Comparison of ENCODE assay signal across 25 cellular contexts in the genomic region with DNA sequence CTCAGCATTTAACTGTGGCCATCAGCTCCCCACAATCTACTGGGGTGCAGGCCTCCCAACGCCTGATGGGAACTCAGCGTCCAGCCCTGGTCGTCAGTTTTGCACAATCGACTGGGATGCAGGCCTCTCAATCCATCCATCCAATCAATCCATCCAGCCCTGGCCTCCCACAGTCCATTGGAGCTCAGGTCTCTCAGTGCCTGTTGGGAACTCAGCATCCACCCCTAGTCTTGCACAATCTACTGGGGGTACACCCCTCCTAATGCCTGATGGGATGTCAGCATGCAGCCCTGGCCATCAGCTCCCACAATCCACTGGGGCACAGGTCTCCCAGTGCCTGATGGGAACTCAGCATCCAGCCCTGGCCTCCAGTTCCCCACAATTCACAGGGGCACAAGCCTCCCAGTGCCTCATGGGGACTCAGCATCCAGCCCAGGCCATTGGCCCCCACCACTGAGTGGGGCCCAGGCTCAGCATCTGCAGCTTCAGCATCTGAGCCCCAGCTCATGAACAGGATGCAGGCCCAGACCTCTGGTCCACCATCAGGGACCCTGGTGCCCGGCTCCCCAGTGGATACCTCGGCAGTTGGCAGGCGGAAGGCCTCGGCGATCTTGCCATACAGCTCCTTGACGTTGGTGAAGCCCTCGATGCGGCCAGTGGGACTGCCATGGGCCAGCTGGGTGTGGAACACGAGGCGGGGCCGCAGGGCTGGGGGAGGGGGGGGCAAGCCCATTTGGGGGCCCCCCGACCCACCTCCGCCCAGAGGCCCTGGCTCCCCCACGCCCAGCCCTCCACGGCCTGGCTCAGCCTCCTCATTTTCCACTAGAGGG. TPM values are rescaled to one million over a fixed set of nuclear protein-coding genes. Genes with fewer than 3 reads are reported as not detected.
DNase-seq lines count a peak whose midpoint lies in the region; ATAC-seq, FAIRE-seq and TF ChIP-seq lines count a peak whose summit lies in the region.
"Had no signal": no experiment of that assay in that cellular context is flagged by ENCODE, and none has a peak within 500 bp of the region (broad histone marks: within the 10 kb centered on the region; RNA-seq: fewer than 3 reads in every experiment).

No MANE protein-coding gene starts in this region.

- H3K36me3 ChIP-seq in HepG2 (replicated peaks in 1 of 2; ENCODE audit: control insufficient read depth in 1 of 2, insufficient read depth in 2 of 2, low read length in 2 of 2) = peaks cover 4 to 17% of the 10 kb centered on the region in 2 experiments; a peak in 3 of 5 replicates
- H3K36me3 ChIP-seq in right lobe of liver = peaks cover 0 to 5% (median under 1%) of the 10 kb centered on the region in 4 donors
- no peaks in the 10 kb centered on the region for H3K36me3 ChIP-seq in Karpas-422 (ENCODE audit: insufficient read depth, low read length)

- H4K20me1 ChIP-seq in HepG2 (ENCODE audit: insufficient read depth, low read length) = no peaks in the 10 kb centered on the region
- H4K20me1 ChIP-seq in Karpas-422 (ENCODE audit: insufficient read depth, low read depth, low read length) = no peaks in the 10 kb centered on the region

- no TSS peak for BruUV-seq in HepG2 (replicated peaks; lab: Mats Ljungman, UMichigan)

- H3K4me1 ChIP-seq in HepG2 (ENCODE audit: insufficient read depth, low read length) = no peaks in the 10 kb centered on the region
- no peaks in the 10 kb centered on the region for H3K4me1 ChIP-seq in right lobe of liver
- peaks cover 8% of the 10 kb centered on the region for H3K4me1 ChIP-seq in Karpas-422 (ENCODE audit: low read length)
- H3K4me1 ChIP-seq: HAP-1 had no signal

- FAIRE-seq in HepG2 (lab: Jason Lieb, UNC) = no peak
- FAIRE-seq: A204.1, D721Med had no signal

- H3K4me3 ChIP-seq in HepG2 (replicated peaks in 1 of 3; ENCODE audit: insufficient read depth in 1 of 3, low read depth in 2 of 3, low read length in 3 of 3) (no peak overlapping the region), right lobe of liver (no peak overlapping the region), Karpas-422 (ENCODE audit: low read length) (no peak overlapping the region)
- H3K4me3 ChIP-seq: BLaER1 treated with 17β-estradiol and CSF1 and Interleukin-3, amounts not matched to agents 10 nM and 100 nM; GM23338; HAP-1 had no signal

- H3K27ac ChIP-seq in HepG2 (ENCODE audit: extremely low read length, insufficient read depth, low read length) (no peak overlapping the region), right lobe of liver (no peak overlapping the region), Karpas-422 (ENCODE audit: low read length) (no peak overlapping the region)
- H3K27ac ChIP-seq: BLaER1 treated with 17β-estradiol and CSF1 and Interleukin-3, amounts not matched to agents 10 nM and 100 nM had no signal

- TF ChIP-seq EP300 in HepG2 (IDR thresholded peaks at IDR 0.05; ENCODE audit: low read depth in 2 of 2, low read length in 2 of 2) (no peak), HepG2 (CRISPR knock-in tag; IDR thresholded peaks at IDR 0.05; ENCODE audit: borderline replicate concordance) (no peak)

- ATAC-seq in HepG2 (no peak), right lobe of liver (no peak)
- ATAC-seq: GM23338 had no signal

- H3K9me3 ChIP-seq in HepG2 (ENCODE audit: low read length) (no peaks in the 10 kb centered on the region), right lobe of liver (no peaks in the 10 kb centered on the region), Karpas-422 (ENCODE audit: low read length) (no peaks in the 10 kb centered on the region)
- H3K9me3 ChIP-seq: BLaER1 treated with 17β-estradiol and CSF1 and Interleukin-3, amounts not matched to agents 10 nM and 100 nM; HAP-1 had no signal

- WGBS in HepG2 (ENCODE audit: low lambda C conversion rate) = 90% methylated on average over 4 of the region's 19 CpGs
- 100% methylated on average over 1 of the region's 19 CpGs for WGBS in right lobe of liver (ENCODE audit: insufficient coverage, low coverage, low lambda C conversion rate, missing lambda C conversion rate)

- H3K9ac ChIP-seq in HepG2 (ENCODE audit: insufficient read depth, low read depth, low read length) = no peak overlapping the region
- no peak overlapping the region for H3K9ac ChIP-seq in Karpas-422 (ENCODE audit: low read length)
- H3K9ac ChIP-seq: BLaER1 treated with 17β-estradiol and CSF1 and Interleukin-3, amounts not matched to agents 10 nM and 100 nM had no signal

- DNase-seq in HepG2 (ENCODE audit: low spot score) = no peak
- no peak for DNase-seq in right lobe of liver
- peak; percentile 64 for DNase-seq in Karpas-422
- peak; percentile 12 for DNase-seq in epidermal melanocyte (ENCODE audit: insufficient read length, low spot score)
- no peak for DNase-seq in activated naive CD4-positive, alpha-beta T cell treated with anti-CD3 and anti-CD28 coated beads, Interleukin-2, amount 50 U/mL, for 16 hours
- DNase-seq in NCI-H2107 treated with DMSO at 0.1 percent for 48 hours (lab: John Stamatoyannopoulos, UW; ENCODE audit: unreplicated experiment) = no peak
- DNase-seq in activated CD4-positive, CD25-positive, alpha-beta regulatory T cell treated with anti-CD3 and anti-CD28 coated beads, Interleukin-2, amount 50 U/mL, for 72 hours = no peak
- DNase-seq: CD4-positive, alpha-beta T cell; NCI-H1092; NCI-H1417 treated with DMSO at 0.1 percent for 48 hours; NCI-H1694 treated with DMSO at 0.1 percent for 48 hours; NCI-H2081 treated with DMSO at 0.1 percent for 48 hours; NCI-H2171 treated with DMSO at 0.1 percent for 48 hours; NCI-H446; NCI-H526; NCI-H82; NK-92 treated with Interleukin-12 subunit alpha and Interleukin-12 subunit beta, amount 100 ng/mL, for 24 hours; RPMI8226; SHP77 treated with DMSO at 0.1 percent for 48 hours had no signal

- POLR2A ChIA-PET in HepG2 (lab: Yijun Ruan, JAX) = no interaction called here

- CTCF ChIA-PET in HepG2 (lab: Yijun Ruan, JAX; ENCODE audit: low intra/inter-chr PET ratio, low total read pairs) = no interaction called here

- TF ChIP-seq POLR2A in HepG2 (IDR thresholded peaks at IDR 0.05; ENCODE audit: insufficient read depth in 1 of 2, low read depth in 2 of 2, low read length in 2 of 2) = no peak
- no peak for TF ChIP-seq POLR2A in right lobe of liver (IDR thresholded peaks at IDR 0.05)

- TF ChIP-seq CTCF in HepG2 (CRISPR knock-in tag; IDR thresholded peaks at IDR 0.05) (no peak), right lobe of liver (IDR thresholded peaks at IDR 0.05) (no peak)

- no peak for TF ChIP-seq RAD21 in HepG2 (CRISPR knock-in tag; IDR thresholded peaks at IDR 0.05)

- intact Hi-C loops in HepG2 (cut with micrococcal nuclease; ENCODE audit: unreplicated experiment) = no loop called here
- intact Hi-C loops in right lobe of liver (cut with DNase I) = no loop called here

- H3K4me2 ChIP-seq in HepG2 (ENCODE audit: low read depth, low read length) (no peak overlapping the region), Karpas-422 (ENCODE audit: low read depth, low read length, poor library complexity, severe bottlenecking) (no peak overlapping the region)
- H3K4me2 ChIP-seq: BLaER1 treated with 17β-estradiol and CSF1 and Interleukin-3, amounts not matched to agents 10 nM and 100 nM; GM23338 had no signal

- H3K79me2 ChIP-seq in HepG2 (ENCODE audit: insufficient read depth, low read length) = no peaks in the 10 kb centered on the region
- H3K79me2 ChIP-seq in Karpas-422 (ENCODE audit: low read length) = no peaks in the 10 kb centered on the region

- no peaks in the 10 kb centered on the region for H3K27me3 ChIP-seq in HepG2 (ENCODE audit: control insufficient read depth in 1 of 2, insufficient read depth in 2 of 2, low read length in 2 of 2)
- H3K27me3 ChIP-seq in right lobe of liver = no peaks in the 10 kb centered on the region
- no peaks in the 10 kb centered on the region for H3K27me3 ChIP-seq in Karpas-422 (ENCODE audit: low read length)
- H3K27me3 ChIP-seq: BLaER1 treated with 17β-estradiol and CSF1 and Interleukin-3, amounts not matched to agents 10 nM and 100 nM had no signal

- in situ Hi-C loops in HepG2 (cut with HindIII; ENCODE audit: extremely low pct_ligation_motif_present, low pct_unique_long_range_greater_than_20kb) = no loop called here

- H3K9me2 ChIP-seq in Karpas-422 (replicated peaks; ENCODE audit: insufficient read depth, low read length) = no peaks in the 10 kb centered on the region

- H2AFZ ChIP-seq in HepG2 (ENCODE audit: low read length) = no peak overlapping the region
- H2AFZ ChIP-seq in Karpas-422 (ENCODE audit: low read length) = no peak overlapping the region
- H2AFZ ChIP-seq: GM23338 had no signal

RNA-seq across cellular contexts. Expression of gene PTGER1, which starts 7.2 kb away (rescaled TPM):
- not detected in 2 replicates for total RNA-seq in HepG2 (2016; rRNA removed; fragmentation: Illumina TruSeq; extraction: Trizol)
- total RNA-seq in HepG2 (2016; cell fraction: cytosol; rRNA removed; fragmentation: Illumina TruSeq; extraction: Trizol; ENCODE audit: low read depth) = 0.18 TPM in 1 of 2 replicates, not detected in the other
- total RNA-seq in HepG2 (2016; cell fraction: insoluble cytoplasmic fraction; rRNA removed; fragmentation: Illumina TruSeq; extraction: Trizol) = not detected in 2 replicates
- total RNA-seq in HepG2 (2016; cell fraction: membrane; rRNA removed; fragmentation: Illumina TruSeq; extraction: Trizol) = 0.14 and 0.15 TPM in 2 replicates
- total RNA-seq in HepG2 (2016; cell fraction: nucleus; rRNA removed; fragmentation: Illumina TruSeq; extraction: Trizol) = not detected in 2 replicates
- 0.13 and 0.24 TPM in 2 replicates for polyA plus RNA-seq in HepG2 (2011; rRNA removed)
- 0.14 and 0.27 TPM in 2 replicates for polyA plus RNA-seq in HepG2 (2011; cell fraction: cytosol; rRNA removed)
- polyA plus RNA-seq in HepG2 (2011; cell fraction: nucleus; rRNA removed) = 0.14 and 0.21 TPM in 2 replicates
- not detected in 2 replicates for polyA plus RNA-seq in HepG2 (2012)
- polyA plus RNA-seq in HepG2 (2016; cell fraction: cytosol; fragmentation: Illumina TruSeq; extraction: Trizol; ENCODE audit: low read depth) = 0.09 TPM in 1 of 2 replicates, not detected in the other
- polyA plus RNA-seq in HepG2 (2016; cell fraction: insoluble cytoplasmic fraction; fragmentation: Illumina TruSeq; extraction: Trizol; ENCODE audit: low read depth) = not detected in 2 replicates
- polyA plus RNA-seq in HepG2 (2016; cell fraction: membrane; fragmentation: Illumina TruSeq; extraction: Trizol; ENCODE audit: low read depth) = not detected in 2 replicates
- 0.44 TPM in 1 of 2 replicates, not detected in the other for polyA plus RNA-seq in HepG2 (2016; cell fraction: nucleus; fragmentation: Illumina TruSeq; extraction: Trizol; ENCODE audit: insufficient read depth, low read depth)
- 0.24 TPM in 1 of 2 replicates, not detected in the other for polyA minus RNA-seq in HepG2 (2011; rRNA and poly(A)+ RNA removed; ENCODE audit: low replicate concordance)
- not detected in 2 replicates for polyA minus RNA-seq in HepG2 (2011; cell fraction: cytosol; rRNA and poly(A)+ RNA removed)
- polyA minus RNA-seq in HepG2 (2011; cell fraction: nucleus; rRNA and poly(A)+ RNA removed) = not detected in 2 replicates
- total RNA-seq in right lobe of liver = under 1 TPM in 4 of 6 experiments, not detected in 2; 0.16 to 0.32 (median 0.29) TPM
- total RNA-seq in Karpas-422 (2014; rRNA removed; shearing (Covaris generic); ENCODE audit: low replicate concordance) = not detected in 2 replicates
- total RNA-seq: CD4-positive, alpha-beta T cell; GM23338 had no signal
- polyA plus RNA-seq: IgD-negative memory B cell had no signal

RNA-seq across cellular contexts. Expression of gene GIPC1, which starts 13.6 kb away (rescaled TPM):
- total RNA-seq in HepG2 (2016; rRNA removed; fragmentation: Illumina TruSeq; extraction: Trizol) (44.3 and 48.1 TPM in 2 replicates), right lobe of liver (10 to 100 TPM; 25.2 to 63.5 (median 29.8) TPM)
- total RNA-seq in HepG2 (2016; cell fraction: cytosol; rRNA removed; fragmentation: Illumina TruSeq; extraction: Trizol; ENCODE audit: low read depth) = 24.7 and 30.5 TPM in 2 replicates
- 46.7 and 53.0 TPM in 2 replicates for total RNA-seq in HepG2 (2016; cell fraction: insoluble cytoplasmic fraction; rRNA removed; fragmentation: Illumina TruSeq; extraction: Trizol)
- 34.5 and 47.8 TPM in 2 replicates for total RNA-seq in HepG2 (2016; cell fraction: membrane; rRNA removed; fragmentation: Illumina TruSeq; extraction: Trizol)
- 19.0 and 25.5 TPM in 2 replicates for total RNA-seq in HepG2 (2016; cell fraction: nucleus; rRNA removed; fragmentation: Illumina TruSeq; extraction: Trizol)
- 27.1 and 32.8 TPM in 2 replicates for polyA plus RNA-seq in HepG2 (2011; rRNA removed)
- 26.8 and 37.9 TPM in 2 replicates for polyA plus RNA-seq in HepG2 (2011; cell fraction: cytosol; rRNA removed)
- polyA plus RNA-seq in HepG2 (2011; cell fraction: nucleus; rRNA removed) = 27.4 and 33.0 TPM in 2 replicates
- 13.4 and 20.7 TPM in 2 replicates for polyA plus RNA-seq in HepG2 (2012)
- polyA plus RNA-seq in HepG2 (2016; cell fraction: cytosol; fragmentation: Illumina TruSeq; extraction: Trizol; ENCODE audit: low read depth) = 24.6 and 33.2 TPM in 2 replicates
- 49.5 and 56.2 TPM in 2 replicates for polyA plus RNA-seq in HepG2 (2016; cell fraction: insoluble cytoplasmic fraction; fragmentation: Illumina TruSeq; extraction: Trizol; ENCODE audit: low read depth)
- 38.6 and 41.5 TPM in 2 replicates for polyA plus RNA-seq in HepG2 (2016; cell fraction: membrane; fragmentation: Illumina TruSeq; extraction: Trizol; ENCODE audit: low read depth)
- polyA plus RNA-seq in HepG2 (2016; cell fraction: nucleus; fragmentation: Illumina TruSeq; extraction: Trizol; ENCODE audit: insufficient read depth, low read depth) = 48.3 and 51.4 TPM in 2 replicates
- polyA minus RNA-seq in HepG2 (2011; rRNA and poly(A)+ RNA removed; ENCODE audit: low replicate concordance) = 30.0 and 63.8 TPM in 2 replicates
- 17.9 and 20.6 TPM in 2 replicates for polyA minus RNA-seq in HepG2 (2011; cell fraction: cytosol; rRNA and poly(A)+ RNA removed)
- polyA minus RNA-seq in HepG2 (2011; cell fraction: nucleus; rRNA and poly(A)+ RNA removed) = 9.7 and 11.3 TPM in 2 replicates
- 1.9 and 4.6 TPM in 2 replicates for total RNA-seq in Karpas-422 (2014; rRNA removed; shearing (Covaris generic); ENCODE audit: low replicate concordance)

RNA-seq across cellular contexts. Expression of gene DNAJB1, which starts 35.9 kb away (rescaled TPM):
- 87.5 and 101 TPM in 2 replicates for total RNA-seq in HepG2 (2016; rRNA removed; fragmentation: Illumina TruSeq; extraction: Trizol)
- total RNA-seq in HepG2 (2016; cell fraction: cytosol; rRNA removed; fragmentation: Illumina TruSeq; extraction: Trizol; ENCODE audit: low read depth) = 43.8 and 48.3 TPM in 2 replicates
- total RNA-seq in HepG2 (2016; cell fraction: insoluble cytoplasmic fraction; rRNA removed; fragmentation: Illumina TruSeq; extraction: Trizol) = 87.7 and 97.3 TPM in 2 replicates
- total RNA-seq in HepG2 (2016; cell fraction: membrane; rRNA removed; fragmentation: Illumina TruSeq; extraction: Trizol) = 100 and 105 TPM in 2 replicates
- 40.6 and 45.4 TPM in 2 replicates for total RNA-seq in HepG2 (2016; cell fraction: nucleus; rRNA removed; fragmentation: Illumina TruSeq; extraction: Trizol)
- 97.3 and 108 TPM in 2 replicates for polyA plus RNA-seq in HepG2 (2011; rRNA removed)
- polyA plus RNA-seq in HepG2 (2011; cell fraction: cytosol; rRNA removed) = 90.1 and 116 TPM in 2 replicates
- 41.8 and 55.7 TPM in 2 replicates for polyA plus RNA-seq in HepG2 (2011; cell fraction: nucleus; rRNA removed)
- 45.3 and 99.6 TPM in 2 replicates for polyA plus RNA-seq in HepG2 (2012)
- 43.8 and 48.0 TPM in 2 replicates for polyA plus RNA-seq in HepG2 (2016; cell fraction: cytosol; fragmentation: Illumina TruSeq; extraction: Trizol; ENCODE audit: low read depth)
- 139 and 144 TPM in 2 replicates for polyA plus RNA-seq in HepG2 (2016; cell fraction: insoluble cytoplasmic fraction; fragmentation: Illumina TruSeq; extraction: Trizol; ENCODE audit: low read depth)
- 72.7 and 75.0 TPM in 2 replicates for polyA plus RNA-seq in HepG2 (2016; cell fraction: membrane; fragmentation: Illumina TruSeq; extraction: Trizol; ENCODE audit: low read depth)
- polyA plus RNA-seq in HepG2 (2016; cell fraction: nucleus; fragmentation: Illumina TruSeq; extraction: Trizol; ENCODE audit: insufficient read depth, low read depth) = 76.4 and 83.8 TPM in 2 replicates
- 94.0 and 151 TPM in 2 replicates for polyA minus RNA-seq in HepG2 (2011; rRNA and poly(A)+ RNA removed; ENCODE audit: low replicate concordance)
- 34.2 and 35.4 TPM in 2 replicates for polyA minus RNA-seq in HepG2 (2011; cell fraction: cytosol; rRNA and poly(A)+ RNA removed)
- 42.7 and 47.7 TPM in 2 replicates for polyA minus RNA-seq in HepG2 (2011; cell fraction: nucleus; rRNA and poly(A)+ RNA removed)
- total RNA-seq in right lobe of liver = 10 to 100 TPM; 35.7 to 76.8 (median 52.1) TPM
- 39.7 and 49.0 TPM in 2 replicates for total RNA-seq in Karpas-422 (2014; rRNA removed; shearing (Covaris generic); ENCODE audit: low replicate concordance)

RNA-seq across cellular contexts. Expression of gene TECR, which starts 47.1 kb away (rescaled TPM):
- total RNA-seq in HepG2 (2016; rRNA removed; fragmentation: Illumina TruSeq; extraction: Trizol) (25.9 and 54.9 TPM in 2 replicates), right lobe of liver (10 to 100 TPM; 37.9 to 99.0 (median 77.0) TPM)
- total RNA-seq in HepG2 (2016; cell fraction: cytosol; rRNA removed; fragmentation: Illumina TruSeq; extraction: Trizol; ENCODE audit: low read depth) = 25.1 and 26.1 TPM in 2 replicates
- 24.8 and 55.4 TPM in 2 replicates for total RNA-seq in HepG2 (2016; cell fraction: insoluble cytoplasmic fraction; rRNA removed; fragmentation: Illumina TruSeq; extraction: Trizol)
- 23.9 and 26.8 TPM in 2 replicates for total RNA-seq in HepG2 (2016; cell fraction: membrane; rRNA removed; fragmentation: Illumina TruSeq; extraction: Trizol)
- 68.9 and 76.1 TPM in 2 replicates for total RNA-seq in HepG2 (2016; cell fraction: nucleus; rRNA removed; fragmentation: Illumina TruSeq; extraction: Trizol)
- polyA plus RNA-seq in HepG2 (2011; rRNA removed) = 121 and 137 TPM in 2 replicates
- 131 and 134 TPM in 2 replicates for polyA plus RNA-seq in HepG2 (2011; cell fraction: cytosol; rRNA removed)
- polyA plus RNA-seq in HepG2 (2011; cell fraction: nucleus; rRNA removed) = 178 and 205 TPM in 2 replicates
- polyA plus RNA-seq in HepG2 (2012) = 94.0 and 122 TPM in 2 replicates
- polyA plus RNA-seq in HepG2 (2016; cell fraction: cytosol; fragmentation: Illumina TruSeq; extraction: Trizol; ENCODE audit: low read depth) = 70.2 and 77.8 TPM in 2 replicates
- polyA plus RNA-seq in HepG2 (2016; cell fraction: insoluble cytoplasmic fraction; fragmentation: Illumina TruSeq; extraction: Trizol; ENCODE audit: low read depth) = 52.7 and 78.7 TPM in 2 replicates
- polyA plus RNA-seq in HepG2 (2016; cell fraction: membrane; fragmentation: Illumina TruSeq; extraction: Trizol; ENCODE audit: low read depth) = 63.3 and 69.9 TPM in 2 replicates
- polyA plus RNA-seq in HepG2 (2016; cell fraction: nucleus; fragmentation: Illumina TruSeq; extraction: Trizol; ENCODE audit: insufficient read depth, low read depth) = 231 and 244 TPM in 2 replicates
- 243 and 582 TPM in 2 replicates for polyA minus RNA-seq in HepG2 (2011; rRNA and poly(A)+ RNA removed; ENCODE audit: low replicate concordance)
- 99.1 and 118 TPM in 2 replicates for polyA minus RNA-seq in HepG2 (2011; cell fraction: cytosol; rRNA and poly(A)+ RNA removed)
- polyA minus RNA-seq in HepG2 (2011; cell fraction: nucleus; rRNA and poly(A)+ RNA removed) = 62.2 and 64.2 TPM in 2 replicates
- total RNA-seq in Karpas-422 (2014; rRNA removed; shearing (Covaris generic); ENCODE audit: low replicate concordance) = 45.1 and 81.4 TPM in 2 replicates

RNA-seq across cellular contexts. Expression of gene PKN1, which starts 49.2 kb away (rescaled TPM):
- 46.5 and 54.5 TPM in 2 replicates for total RNA-seq in HepG2 (2016; rRNA removed; fragmentation: Illumina TruSeq; extraction: Trizol)
- 74.4 and 78.2 TPM in 2 replicates for total RNA-seq in HepG2 (2016; cell fraction: cytosol; rRNA removed; fragmentation: Illumina TruSeq; extraction: Trizol; ENCODE audit: low read depth)
- total RNA-seq in HepG2 (2016; cell fraction: insoluble cytoplasmic fraction; rRNA removed; fragmentation: Illumina TruSeq; extraction: Trizol) = 36.1 and 53.0 TPM in 2 replicates
- 120 and 131 TPM in 2 replicates for total RNA-seq in HepG2 (2016; cell fraction: membrane; rRNA removed; fragmentation: Illumina TruSeq; extraction: Trizol)
- 29.1 and 29.6 TPM in 2 replicates for total RNA-seq in HepG2 (2016; cell fraction: nucleus; rRNA removed; fragmentation: Illumina TruSeq; extraction: Trizol)
- polyA plus RNA-seq in HepG2 (2011; rRNA removed) = 45.7 and 48.2 TPM in 2 replicates
- 48.8 and 73.1 TPM in 2 replicates for polyA plus RNA-seq in HepG2 (2011; cell fraction: cytosol; rRNA removed)
- polyA plus RNA-seq in HepG2 (2011; cell fraction: nucleus; rRNA removed) = 78.9 and 92.6 TPM in 2 replicates
- 40.5 and 49.8 TPM in 2 replicates for polyA plus RNA-seq in HepG2 (2012)
- polyA plus RNA-seq in HepG2 (2016; cell fraction: cytosol; fragmentation: Illumina TruSeq; extraction: Trizol; ENCODE audit: low read depth) = 89.7 and 95.6 TPM in 2 replicates
- 45.9 and 57.2 TPM in 2 replicates for polyA plus RNA-seq in HepG2 (2016; cell fraction: insoluble cytoplasmic fraction; fragmentation: Illumina TruSeq; extraction: Trizol; ENCODE audit: low read depth)
- polyA plus RNA-seq in HepG2 (2016; cell fraction: membrane; fragmentation: Illumina TruSeq; extraction: Trizol; ENCODE audit: low read depth) = 121 and 146 TPM in 2 replicates
- 61.0 and 63.7 TPM in 2 replicates for polyA plus RNA-seq in HepG2 (2016; cell fraction: nucleus; fragmentation: Illumina TruSeq; extraction: Trizol; ENCODE audit: insufficient read depth, low read depth)
- 114 and 142 TPM in 2 replicates for polyA minus RNA-seq in HepG2 (2011; rRNA and poly(A)+ RNA removed; ENCODE audit: low replicate concordance)
- polyA minus RNA-seq in HepG2 (2011; cell fraction: cytosol; rRNA and poly(A)+ RNA removed) = 48.8 and 53.1 TPM in 2 replicates
- 13.8 and 17.4 TPM in 2 replicates for polyA minus RNA-seq in HepG2 (2011; cell fraction: nucleus; rRNA and poly(A)+ RNA removed)
- total RNA-seq in right lobe of liver = 10 to 100 TPM; 19.5 to 49.4 (median 34.1) TPM
- total RNA-seq in Karpas-422 (2014; rRNA removed; shearing (Covaris generic); ENCODE audit: low replicate concordance) = 66.3 and 186 TPM in 2 replicates

Comparison
In these comparisons a context has a peak if more than half of its experiments do, and no peak if none do; other contexts are left out.
1. DNase-seq: peak in Karpas-422 (single experiment) and epidermal melanocyte (single experiment); none in HepG2 (single experiment), right lobe of liver (0 of 3), activated naive CD4-positive, alpha-beta T cell treated with anti-CD3 and anti-CD28 coated beads, Interleukin-2, amount 50 U/mL, for 16 hours (single experiment), NCI-H2107 treated with DMSO at 0.1 percent for 48 hours (single experiment) and activated CD4-positive, CD25-positive, alpha-beta regulatory T cell treated with anti-CD3 and anti-CD28 coated beads, Interleukin-2, amount 50 U/mL, for 72 hours (single experiment).